In the genomic region with DNA sequence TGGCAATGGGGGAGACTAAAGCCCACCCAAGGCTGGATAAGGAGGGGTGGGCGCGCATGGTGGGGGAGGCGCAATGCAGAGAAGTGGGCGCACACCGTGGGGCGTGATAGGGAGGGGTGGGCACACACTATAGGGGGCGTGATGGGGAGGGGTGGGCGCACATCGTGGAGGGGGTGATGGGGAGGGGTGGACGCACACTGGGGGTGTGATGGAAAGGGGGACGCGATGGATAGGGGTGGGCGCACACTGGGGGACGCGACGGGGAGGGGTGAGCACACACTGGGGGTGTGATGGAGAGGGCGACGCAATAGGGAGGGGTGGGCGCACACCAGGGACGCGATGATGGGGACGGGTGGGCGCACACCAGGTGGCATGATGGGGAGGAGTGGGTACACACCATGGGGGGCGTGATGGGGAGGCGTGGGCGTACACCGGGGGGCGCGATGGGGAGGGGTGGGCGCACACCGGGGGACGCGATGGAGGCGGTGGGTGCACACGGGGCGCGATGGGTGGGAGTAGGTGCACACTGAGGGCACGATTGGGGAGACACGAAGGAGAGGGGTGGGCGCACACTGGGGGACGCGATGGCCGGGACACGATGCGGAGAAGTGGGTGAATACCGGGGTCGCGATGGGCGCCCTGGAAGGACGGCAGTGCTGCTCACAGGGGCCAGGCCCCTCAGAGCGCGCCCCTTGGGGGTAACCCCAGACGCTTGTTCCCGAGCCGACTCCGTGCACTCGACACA, we compare ENCODE assay signal across 8 cellular contexts. TPM values are rescaled to one million over a fixed set of nuclear protein-coding genes. Genes with fewer than 3 reads are reported as not detected.
DNase-seq lines count a peak whose midpoint lies in the region; ATAC-seq and TF ChIP-seq lines count a peak whose summit lies in the region.

No MANE protein-coding gene starts in this region.

- CTCF ChIA-PET in activated CD8-positive, alpha-beta T cell treated with anti-CD3 and anti-CD28 coated beads, Interleukin-2, amount 10 ng/mL, durations not matched to agents 7 days and 5 days (lab: Charles Lee), result interaction anchor here (1.0 kb wide), 2 partner anchors 116 to 306 kb away, joined by 3 to 4 read pairs; no protein-coding TSS in a partner anchor

- peak overlapping the region; percentile 49 for H3K4me2 ChIP-seq in H9 (ENCODE audit: insufficient read depth, insufficient read length, low read length)

- no peak overlapping the region for H2AFZ ChIP-seq in H9 (ENCODE audit: low read length)

- H3K4ac ChIP-seq in H9 (ENCODE audit: low read depth, low read length), result no peak overlapping the region

- no peak overlapping the region for H3K23ac ChIP-seq in H9 (ENCODE audit: insufficient read length, low read depth, low read length)

- peaks cover 22 to 25% of the 10 kb centered on the region in 2 experiments for H3K9me3 Mint-ChIP-seq in H9
- H3K9me3 Mint-ChIP-seq in activated CD8-positive, alpha-beta T cell treated with anti-CD3 and anti-CD28 coated beads, Interleukin-2, amount 10 ng/mL, durations not matched to agents 7 days and 5 days (ENCODE audit: insufficient read depth), result peaks cover 2% of the 10 kb centered on the region
- H3K9me3 Mint-ChIP-seq in stimulated activated naive CD8-positive, alpha-beta T cell treated with anti-CD3 and anti-CD28 coated beads, Interleukin-15, amount 100 ng/mL, for 72 hours, result peaks cover 4 to 15% of the 10 kb centered on the region in 2 donors

- H3K4me3 ChIP-seq in iPS DF 6.9 (ENCODE audit: low read length), result peak overlapping the region; percentile 75

- no peak overlapping the region for H3K18ac ChIP-seq in H9 (ENCODE audit: insufficient read length, low read depth, low read length)

- H3K14ac ChIP-seq in H9 (ENCODE audit: insufficient read depth, low read length), result 0 out of 2 replicates have a peak overlapping the region, but pooled peaks have one; percentile 3

- H3K27me3 Mint-ChIP-seq in H9 (ENCODE audit: low read depth), result peaks cover 25% of the 10 kb centered on the region
- H3K27me3 Mint-ChIP-seq in activated CD8-positive, alpha-beta T cell treated with anti-CD3 and anti-CD28 coated beads, Interleukin-2, amount 10 ng/mL, durations not matched to agents 7 days and 5 days (ENCODE audit: low read depth), result peaks cover 5% of the 10 kb centered on the region
- H3K27me3 Mint-ChIP-seq in stimulated activated naive CD8-positive, alpha-beta T cell treated with anti-CD3 and anti-CD28 coated beads, Interleukin-15, amount 100 ng/mL, for 72 hours, result peaks cover 11% of the 10 kb centered on the region

- no peak overlapping the region for H2BK5ac ChIP-seq in H9 (ENCODE audit: insufficient read length, low read length)

- H4K20me1 ChIP-seq in H9 (ENCODE audit: control insufficient read depth, insufficient read depth, insufficient read length), result no peaks in the 10 kb centered on the region

- H3K27me3 ChIP-seq in H9 (ENCODE audit: insufficient read depth, low read length), result no peaks in the 10 kb centered on the region; the same call in 1 of the 2 replicates
- H3K27me3 ChIP-seq in iPS DF 6.9 (ENCODE audit: control insufficient read depth, insufficient read depth, low read length), result no peaks in the 10 kb centered on the region

- POLR2A ChIA-PET in activated CD8-positive, alpha-beta T cell treated with anti-CD3 and anti-CD28 coated beads, Interleukin-2, amount 10 ng/mL, durations not matched to agents 7 days and 5 days (lab: Charles Lee), result interaction anchor here (0.6 to 1.0 kb wide), 2 partner anchors 55 to 111 kb away, joined by 3 to 4 read pairs; no protein-coding TSS in a partner anchor

- DNase-seq in H9 (no peak), iPS DF 6.9 (ENCODE audit: low read depth, low spot score) (no peak), mesenteric fat pad (ENCODE audit: low spot score) (no peak), T-helper 9 cell (no peak), NK-92 (lab: John Stamatoyannopoulos, UW; ENCODE audit: unreplicated experiment) (no peak)
- DNase-seq in activated CD8-positive, alpha-beta T cell treated with anti-CD3 and anti-CD28 coated beads, Interleukin-2, amount 10 ng/mL, durations not matched to agents 7 days and 5 days, result no peak
- no peak for DNase-seq in stimulated activated naive CD8-positive, alpha-beta T cell treated with anti-CD3 and anti-CD28 coated beads, Interleukin-15, amount 100 ng/mL, for 72 hours
- DNase-seq in stimulated activated CD4-positive, alpha-beta T cell treated with anti-CD3 and anti-CD28 coated beads, Interleukin-4, amount 100 ng/mL, for 4 hours, result no peak

- H3K27ac ChIP-seq in H9 (ENCODE audit: insufficient read length, low read depth, low read length), result no peak overlapping the region
- no peak overlapping the region for H3K27ac ChIP-seq in iPS DF 6.9 (ENCODE audit: low read length)

- H3K9ac ChIP-seq in H9 (ENCODE audit: extremely low read depth, insufficient read length, low read length), result peak overlapping the region; percentile 8

- H3T11ph ChIP-seq in H9 (ENCODE audit: low read length), result no peak overlapping the region

- WGBS in H9 (ENCODE audit: extremely low coverage, insufficient read length, low lambda C conversion rate), result no CpG with 5 or more reads among the region's 57 CpGs
- WGBS in iPS DF 6.9 (ENCODE audit: insufficient coverage, insufficient read length), result no CpG with 5 or more reads among the region's 57 CpGs

- H2BK120ac ChIP-seq in H9 (ENCODE audit: low read depth, low read length, poor library complexity, severe bottlenecking), result no peak overlapping the region

- peaks cover 2% of the 10 kb centered on the region for H3K79me1 ChIP-seq in H9 (ENCODE audit: insufficient read depth, low read depth, low read length, poor library complexity, severe bottlenecking)

- no peak overlapping the region for H2BK20ac ChIP-seq in H9 (ENCODE audit: low read depth, low read length, poor library complexity, severe bottlenecking)

- H4K91ac ChIP-seq in H9 (ENCODE audit: insufficient read length, low read depth, low read length), result no peak overlapping the region

- peak overlapping the region; percentile 65 to 79 for H3K4me3 Mint-ChIP-seq in H9
- H3K4me3 Mint-ChIP-seq in activated CD8-positive, alpha-beta T cell treated with anti-CD3 and anti-CD28 coated beads, Interleukin-2, amount 10 ng/mL, durations not matched to agents 7 days and 5 days, result peak overlapping the region; percentile 74
- H3K4me3 Mint-ChIP-seq in stimulated activated naive CD8-positive, alpha-beta T cell treated with anti-CD3 and anti-CD28 coated beads, Interleukin-15, amount 100 ng/mL, for 72 hours, result peak overlapping the region; percentile 81 to 91

- peaks cover 8% of the 10 kb centered on the region for H3K23me2 ChIP-seq in H9 (ENCODE audit: insufficient read length, low read depth, low read length, poor library complexity, severe bottlenecking)

- ATAC-seq in activated CD8-positive, alpha-beta T cell treated with anti-CD3 and anti-CD28 coated beads, Interleukin-2, amount 10 ng/mL, durations not matched to agents 7 days and 5 days, result no peak
- peak; percentile 51 for ATAC-seq in stimulated activated naive CD8-positive, alpha-beta T cell treated with anti-CD3 and anti-CD28 coated beads, Interleukin-15, amount 100 ng/mL, for 72 hours

- peaks cover 3% of the 10 kb centered on the region; the same call in 1 of the 2 replicates for H3K36me3 ChIP-seq in iPS DF 6.9 (ENCODE audit: control insufficient read depth, insufficient read depth, low read length)

- H4K8ac ChIP-seq in H9 (replicated peaks; ENCODE audit: insufficient read length, low read depth, low read length), result no peak overlapping the region

- no peak overlapping the region for H4K5ac ChIP-seq in H9 (ENCODE audit: insufficient read length, low read depth, low read length)

- H3K79me2 ChIP-seq in H9 (ENCODE audit: insufficient read depth, low read length), result peaks cover 2% of the 10 kb centered on the region; the same call in 1 of the 2 replicates

- no peak overlapping the region for H3K56ac ChIP-seq in H9 (ENCODE audit: insufficient read length, low read depth, low read length)

- no peak overlapping the region for H2AK5ac ChIP-seq in H9 (ENCODE audit: insufficient read length, low read length)

- H3K4me1 Mint-ChIP-seq in H9, result peaks cover 15 to 20% of the 10 kb centered on the region in 2 experiments
- peaks cover 28% of the 10 kb centered on the region for H3K4me1 Mint-ChIP-seq in activated CD8-positive, alpha-beta T cell treated with anti-CD3 and anti-CD28 coated beads, Interleukin-2, amount 10 ng/mL, durations not matched to agents 7 days and 5 days (ENCODE audit: low read depth)
- peaks cover 34% of the 10 kb centered on the region for H3K4me1 Mint-ChIP-seq in stimulated activated naive CD8-positive, alpha-beta T cell treated with anti-CD3 and anti-CD28 coated beads, Interleukin-15, amount 100 ng/mL, for 72 hours

- no peak overlapping the region for H2BK12ac ChIP-seq in H9 (ENCODE audit: insufficient read length, low read depth, low read length)

- H2BK15ac ChIP-seq in H9 (ENCODE audit: low read depth, low read length), result no peak overlapping the region

- no peak overlapping the region for H3K27ac Mint-ChIP-seq in H9
- peak overlapping the region; percentile 20 for H3K27ac Mint-ChIP-seq in activated CD8-positive, alpha-beta T cell treated with anti-CD3 and anti-CD28 coated beads, Interleukin-2, amount 10 ng/mL, durations not matched to agents 7 days and 5 days
- H3K27ac Mint-ChIP-seq in stimulated activated naive CD8-positive, alpha-beta T cell treated with anti-CD3 and anti-CD28 coated beads, Interleukin-15, amount 100 ng/mL, for 72 hours, result peak overlapping the region in 1 of 2 donors; percentile 87

- peaks cover 12% of the 10 kb centered on the region for H3K9me3 ChIP-seq in H9 (ENCODE audit: control insufficient read depth, low read depth, low read length)
- H3K9me3 ChIP-seq in iPS DF 6.9 (ENCODE audit: control insufficient read depth, insufficient read depth, low read length), result peaks cover 4% of the 10 kb centered on the region

- no peak for TF ChIP-seq CTCF in H9 (conservative IDR thresholded peaks at IDR 0.05)

- H3K4me1 ChIP-seq in H9 (ENCODE audit: insufficient read depth, low read length) (no peaks in the 10 kb centered on the region), iPS DF 6.9 (ENCODE audit: control insufficient read depth, insufficient read depth, low read length) (peaks cover 8% of the 10 kb centered on the region)

- peaks cover 11 to 24% (median 19%) of the 10 kb centered on the region in 3 experiments for H3K36me3 Mint-ChIP-seq in H9 (ENCODE audit: insufficient read depth in 1 of 3, low read depth in 3 of 3)
- peaks cover 3% of the 10 kb centered on the region for H3K36me3 Mint-ChIP-seq in activated CD8-positive, alpha-beta T cell treated with anti-CD3 and anti-CD28 coated beads, Interleukin-2, amount 10 ng/mL, durations not matched to agents 7 days and 5 days (ENCODE audit: low read depth)

RNA-seq across cellular contexts. Expression of a gene that starts 0.9 kb away (rescaled TPM):
- total RNA-seq in H9 (2021), result 82.9 and 85.7 TPM in 2 replicates
- total RNA-seq in activated CD8-positive, alpha-beta T cell treated with anti-CD3 and anti-CD28 coated beads, Interleukin-2, amount 10 ng/mL, durations not matched to agents 7 days and 5 days, result 100 to 1,000 TPM in 1 of 2 experiments, 10 to 100 TPM in 1; 98.8 to 102 TPM
- total RNA-seq in mesenteric fat pad, result 82.2 TPM

RNA-seq across cellular contexts. Expression of a gene that starts 15.3 kb away (rescaled TPM):
- total RNA-seq in H9 (2021) (106 and 121 TPM in 2 replicates), mesenteric fat pad (123 TPM)
- total RNA-seq in activated CD8-positive, alpha-beta T cell treated with anti-CD3 and anti-CD28 coated beads, Interleukin-2, amount 10 ng/mL, durations not matched to agents 7 days and 5 days, result 10 to 100 TPM; 85.5 to 86.0 TPM

RNA-seq across cellular contexts. Expression of a gene that starts 56.6 kb away (rescaled TPM):
- total RNA-seq in H9 (2021), result 107 and 112 TPM in 2 replicates
- 10 to 100 TPM; 54.9 to 55.2 TPM for total RNA-seq in activated CD8-positive, alpha-beta T cell treated with anti-CD3 and anti-CD28 coated beads, Interleukin-2, amount 10 ng/mL, durations not matched to agents 7 days and 5 days
- total RNA-seq in mesenteric fat pad, result 161 TPM
